Comparison of ENCODE assay signal across 32 cellular contexts in genomic region chr19:4098493-4098892, GRCh38. TPM values are rescaled to one million over a fixed set of nuclear protein-coding genes. Genes with fewer than 3 reads are reported as not detected.
DNase-seq lines count a peak whose midpoint lies in the region; ATAC-seq lines count a peak whose summit lies in the region.
"Had no signal": no experiment of that assay in that cellular context is flagged by ENCODE, and none has a peak within 500 bp of the region (broad histone marks: within the 10 kb centered on the region; RNA-seq: fewer than 3 reads in every experiment).

No MANE protein-coding gene starts in this region.

- WGBS in right cardiac atrium = 73% methylated on average over 18 of the region's 18 CpGs

- no peak overlapping the region for H3K27ac Mint-ChIP-seq in activated CD4-positive, alpha-beta T cell treated with anti-CD3 and anti-CD28 coated beads for 36 hours
- H3K27ac Mint-ChIP-seq: activated naive CD4-positive, alpha-beta T cell treated with anti-CD3 and anti-CD28 coated beads, Interleukin-2, amount 50 U/mL, for 24 hours; CD14-positive monocyte; progenitor cell of endocrine pancreas; stimulated activated naive B cell treated with anti-CD40 and anti-IgM and Interleukin-4, amounts not matched to agents 10 μg/mL and 1 μg/mL and 100 μg/mL, for 72 hours had no signal

- peaks cover 2% of the 10 kb centered on the region for H3K4me1 Mint-ChIP-seq in activated CD4-positive, alpha-beta T cell treated with anti-CD3 and anti-CD28 coated beads for 36 hours
- H3K4me1 Mint-ChIP-seq: CD14-positive monocyte had no signal

- H3K36me3 Mint-ChIP-seq in activated CD4-positive, alpha-beta T cell treated with anti-CD3 and anti-CD28 coated beads for 36 hours (ENCODE audit: low read depth) = peaks cover 23% of the 10 kb centered on the region
- H3K36me3 Mint-ChIP-seq: naive B cell had no signal

- DNase-seq in C1 segment of cervical spinal cord (lab: John Stamatoyannopoulos, UW) (peak in 8 of 14 donors; percentile 5 to 63 (median 30)), globus pallidus (ENCODE audit: low spot score) (peak; percentile 50), right cardiac atrium (peak in 2 of 3 donors; percentile 78 to 79), nucleus accumbens (lab: John Stamatoyannopoulos, UW) (peak in 30 of 56 donors; percentile 5 to 69 (median 26))
- DNase-seq in stimulated activated CD4-positive, alpha-beta T cell treated with anti-CD3 and anti-CD28 coated beads, Interleukin-4, amount 100 ng/mL, for 1 hour = no peak
- no peak for DNase-seq in stimulated activated naive CD8-positive, alpha-beta T cell treated with anti-CD3 and anti-CD28 coated beads, Interleukin-15, Interleukin-2, amounts not matched to agents 100 U/mL and 50 U/mL, for 24 hours
- no peak for DNase-seq in activated CD4-positive, alpha-beta T cell treated with anti-CD3 and anti-CD28 coated beads for 36 hours
- no peak for DNase-seq in stimulated activated CD4-positive, alpha-beta T cell treated with anti-CD3 and anti-CD28 coated beads, Interleukin-2, amount 100 ng/mL, for 24 hours
- DNase-seq: 8988T; activated CD4-positive, alpha-beta T cell treated with anti-CD3 and anti-CD28 coated beads for 48 hours; cortex of kidney; DND-41; effector memory CD8-positive, alpha-beta T cell; GOT3; naive B cell; NCI-H1048; NCI-H1694; NCI-H446 treated with DMSO at 0.1 percent for 48 hours; NCI-H82; stimulated activated naive B cell treated with anti-CD40 and anti-IgM and Interleukin-4, amounts not matched to agents 10 μg/mL and 1 μg/mL and 100 μg/mL, for 72 hours; T-helper 9 cell had no signal

- CTCF ChIA-PET in activated CD4-positive, alpha-beta T cell treated with anti-CD3 and anti-CD28 coated beads for 36 hours (lab: Charles Lee) = interaction anchor here (0.6 kb wide), 1 partner anchor 54 kb away, joined by 4 read pairs; no protein-coding TSS in a partner anchor

- ATAC-seq in right cardiac atrium = peak; percentile 19 to 42
- ATAC-seq in stimulated activated naive CD8-positive, alpha-beta T cell treated with anti-CD3 and anti-CD28 coated beads, Interleukin-15, Interleukin-2, amounts not matched to agents 100 U/mL and 50 U/mL, for 24 hours = no peak
- ATAC-seq in activated CD4-positive, alpha-beta T cell treated with anti-CD3 and anti-CD28 coated beads for 36 hours = no peak
- ATAC-seq: effector memory CD8-positive, alpha-beta T cell; K562; stimulated activated naive B cell treated with anti-CD40 and anti-IgM and Interleukin-4, amounts not matched to agents 10 μg/mL and 1 μg/mL and 100 μg/mL, for 72 hours had no signal

- no peaks in the 10 kb centered on the region for H3K27me3 Mint-ChIP-seq in activated CD4-positive, alpha-beta T cell treated with anti-CD3 and anti-CD28 coated beads for 36 hours
- H3K27me3 Mint-ChIP-seq: activated naive CD4-positive, alpha-beta T cell treated with anti-CD3 and anti-CD28 coated beads, Interleukin-2, amount 50 U/mL, for 24 hours; effector memory CD8-positive, alpha-beta T cell; naive B cell; progenitor cell of endocrine pancreas; stimulated activated naive B cell treated with anti-CD40 and anti-IgM and Interleukin-4, amounts not matched to agents 10 μg/mL and 1 μg/mL and 100 μg/mL, for 72 hours had no signal

- no peaks in the 10 kb centered on the region for H3K9me3 Mint-ChIP-seq in activated CD4-positive, alpha-beta T cell treated with anti-CD3 and anti-CD28 coated beads for 36 hours (ENCODE audit: low read depth)
- H3K9me3 Mint-ChIP-seq: activated naive CD4-positive, alpha-beta T cell treated with anti-CD3 and anti-CD28 coated beads, Interleukin-2, amount 50 U/mL, for 24 hours; CD14-positive monocyte; effector memory CD8-positive, alpha-beta T cell; naive B cell; stimulated activated naive B cell treated with anti-CD40 and anti-IgM and Interleukin-4, amounts not matched to agents 10 μg/mL and 1 μg/mL and 100 μg/mL, for 72 hours had no signal

- no peaks in the 10 kb centered on the region for H3K9me3 ChIP-seq in right cardiac atrium (ENCODE audit: control insufficient read depth, low read length)
- H3K9me3 ChIP-seq: SJSA1, suprapubic skin had no signal

- no peaks in the 10 kb centered on the region for H3K4me1 ChIP-seq in right cardiac atrium (ENCODE audit: control insufficient read depth, insufficient read depth, low read length)
- H3K4me1 ChIP-seq: SJSA1 had no signal

- intact Hi-C loops in right cardiac atrium (cut with DNase I) = no loop called here
- intact Hi-C loops in activated CD4-positive, alpha-beta T cell treated with anti-CD3 and anti-CD28 coated beads for 36 hours (cut with DNase I, micrococcal nuclease) = no loop called here

- no peak overlapping the region for H3K4me3 ChIP-seq in right cardiac atrium (ENCODE audit: low read length)
- H3K4me3 ChIP-seq: K562, SJSA1, suprapubic skin had no signal

- no peak overlapping the region for H3K4me3 Mint-ChIP-seq in activated CD4-positive, alpha-beta T cell treated with anti-CD3 and anti-CD28 coated beads for 36 hours
- H3K4me3 Mint-ChIP-seq: activated naive CD4-positive, alpha-beta T cell treated with anti-CD3 and anti-CD28 coated beads, Interleukin-2, amount 50 U/mL, for 24 hours; CD14-positive monocyte; effector memory CD8-positive, alpha-beta T cell; naive B cell; stimulated activated naive B cell treated with anti-CD40 and anti-IgM and Interleukin-4, amounts not matched to agents 10 μg/mL and 1 μg/mL and 100 μg/mL, for 72 hours had no signal

- no peaks in the 10 kb centered on the region for H3K27me3 ChIP-seq in right cardiac atrium (ENCODE audit: control insufficient read depth, insufficient read depth)
- H3K27me3 ChIP-seq: SJSA1, suprapubic skin had no signal

- POLR2A ChIA-PET in activated CD4-positive, alpha-beta T cell treated with anti-CD3 and anti-CD28 coated beads for 36 hours (lab: Charles Lee) = no interaction called here

- no peak overlapping the region for H3K27ac ChIP-seq in right cardiac atrium (ENCODE audit: low read length)
- H3K27ac ChIP-seq: SJSA1, suprapubic skin had no signal

RNA-seq across cellular contexts. Expression of gene MAP2K2, which starts 25.4 kb away (rescaled TPM):
- total RNA-seq in right cardiac atrium = 100 to 1,000 TPM; 113 to 134 (median 121) TPM
- polyA plus RNA-seq in right cardiac atrium = 151 TPM
- total RNA-seq in activated CD4-positive, alpha-beta T cell treated with anti-CD3 and anti-CD28 coated beads for 36 hours = 100 to 1,000 TPM; 108 to 133 TPM

RNA-seq across cellular contexts. Expression of gene ZBTB7A, which starts 31.8 kb away (rescaled TPM):
- 10 to 100 TPM; 28.6 to 32.6 (median 31.6) TPM for total RNA-seq in right cardiac atrium
- 17.5 TPM for polyA plus RNA-seq in right cardiac atrium
- total RNA-seq in activated CD4-positive, alpha-beta T cell treated with anti-CD3 and anti-CD28 coated beads for 36 hours = 10 to 100 TPM; 24.0 to 26.4 TPM

RNA-seq across cellular contexts. Expression of gene CREB3L3, which starts 54.9 kb away (rescaled TPM):
- total RNA-seq in right cardiac atrium = not detected
- polyA plus RNA-seq in right cardiac atrium = not detected
- not detected for total RNA-seq in activated CD4-positive, alpha-beta T cell treated with anti-CD3 and anti-CD28 coated beads for 36 hours
- total RNA-seq: aorta, bronchial epithelial cell, HT1080, SJSA1, urinary bladder had no signal
- polyA plus RNA-seq: CD14-positive monocyte, esophagus had no signal

Comparison
In these comparisons a context has a peak if more than half of its experiments do, and no peak if none do; other contexts are left out.
1. DNase-seq: peak in C1 segment of cervical spinal cord (8 of 14), globus pallidus (single experiment), right cardiac atrium (2 of 3) and nucleus accumbens (30 of 56); none in stimulated activated CD4-positive, alpha-beta T cell treated with anti-CD3 and anti-CD28 coated beads, Interleukin-4, amount 100 ng/mL, for 1 hour (single experiment), stimulated activated naive CD8-positive, alpha-beta T cell treated with anti-CD3 and anti-CD28 coated beads, Interleukin-15, Interleukin-2, amounts not matched to agents 100 U/mL and 50 U/mL, for 24 hours (single experiment), activated CD4-positive, alpha-beta T cell treated with anti-CD3 and anti-CD28 coated beads for 36 hours (single experiment) and stimulated activated CD4-positive, alpha-beta T cell treated with anti-CD3 and anti-CD28 coated beads, Interleukin-2, amount 100 ng/mL, for 24 hours (0 of 2).
2. ATAC-seq: peak in right cardiac atrium (2 of 2); none in stimulated activated naive CD8-positive, alpha-beta T cell treated with anti-CD3 and anti-CD28 coated beads, Interleukin-15, Interleukin-2, amounts not matched to agents 100 U/mL and 50 U/mL, for 24 hours (single experiment) and activated CD4-positive, alpha-beta T cell treated with anti-CD3 and anti-CD28 coated beads for 36 hours (single experiment).